ENCODE assay signal across 18 cellular contexts in the genomic region with DNA sequence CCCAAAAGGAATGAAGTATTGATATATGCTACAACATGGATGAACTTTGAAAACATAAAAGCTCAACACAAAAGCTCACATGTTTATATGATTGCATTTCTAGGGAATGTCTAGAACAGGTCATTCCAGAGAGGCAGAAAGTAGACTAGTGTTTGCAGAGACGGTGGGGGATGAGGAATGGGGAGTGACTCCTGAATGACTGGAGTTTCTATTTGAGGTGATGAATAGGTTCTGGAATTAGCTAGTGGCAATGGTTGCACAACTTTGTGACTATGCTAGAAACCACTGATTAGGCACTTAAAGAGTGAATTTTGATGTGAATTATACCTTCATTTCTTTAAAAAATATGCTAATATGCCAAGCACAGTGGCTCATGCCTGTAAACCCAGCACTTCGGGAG. TPM values are rescaled to one million over a fixed set of nuclear protein-coding genes. Genes with fewer than 3 reads are reported as not detected.
DNase-seq lines count a peak whose midpoint lies in the region; ATAC-seq, FAIRE-seq and TF ChIP-seq lines count a peak whose summit lies in the region.
"Had no signal": no experiment of that assay in that cellular context is flagged by ENCODE, and none has a peak within 500 bp of the region (broad histone marks: within the 10 kb centered on the region; RNA-seq: fewer than 3 reads in every experiment).

No MANE protein-coding gene starts in this region.

- H3K4me1 Mint-ChIP-seq in natural killer cell treated with Interleukin-12 subunit alpha and Interleukin-12 subunit beta and Interleukin-15 and Interleukin-18, amount 100 ng/mL, for 72 hours (ENCODE audit: low read depth in 2 of 2), result peaks cover 6 to 11% of the 10 kb centered on the region in 2 donors
- H3K4me1 Mint-ChIP-seq: activated CD4-positive, alpha-beta T cell treated with anti-CD3 and anti-CD28 coated beads, Interleukin-2, amount 10 ng/mL, durations not matched to agents 24 days and 14 days; central memory CD8-positive, alpha-beta T cell had no signal

- H3K4me1 ChIP-seq in keratinocyte (ENCODE audit: control insufficient read depth, extremely low read depth, insufficient read depth, low read length), result peaks cover 20% of the 10 kb centered on the region
- H3K4me1 ChIP-seq: BLaER1, gastrocnemius medialis, spleen had no signal

- H3K27me3 ChIP-seq in AG04450 (ENCODE audit: control insufficient read depth, insufficient read depth, low read length) (no peaks in the 10 kb centered on the region), brain microvascular endothelial cell (replicated peaks) (no peaks in the 10 kb centered on the region), keratinocyte (ENCODE audit: control insufficient read depth, extremely low read depth, insufficient read depth, low read length) (no peaks in the 10 kb centered on the region)
- H3K27me3 ChIP-seq: BLaER1, gastrocnemius medialis, spleen had no signal

- TF ChIP-seq CTCF in AG04450 (IDR thresholded peaks at IDR 0.05; ENCODE audit: low read depth, low read length) (no peak), brain microvascular endothelial cell (IDR thresholded peaks at IDR 0.05; ENCODE audit: low read depth, low read length, missing control alignments) (no peak), keratinocyte (optimal IDR thresholded peaks at IDR 0.05 in 1 of 3, IDR thresholded peaks at IDR 0.05 in 1 of 3, conservative IDR thresholded peaks at IDR 0.05 in 1 of 3; ENCODE audit: extremely low read depth in 1 of 3, insufficient read depth in 2 of 3, low read length in 3 of 3) (no peak)

- H3K27ac ChIP-seq in AG04450 (ENCODE audit: low read depth, low read length) (peak overlapping the region; percentile 39), brain microvascular endothelial cell (peak overlapping the region; percentile 30), keratinocyte (ENCODE audit: control insufficient read depth, insufficient read depth, low read length) (peak overlapping the region; percentile 91)
- H3K27ac ChIP-seq: BLaER1, gastrocnemius medialis, spleen had no signal

- peak; percentile 51 for DNase-seq in AG04450 (ENCODE audit: low read depth, low spot score)
- peak; percentile 59 for DNase-seq in HS-5 (ENCODE audit: low read depth)
- peak; percentile 83 for DNase-seq in brain microvascular endothelial cell
- peak; percentile 78 for DNase-seq in keratinocyte (ENCODE audit: low read depth, low spot score)
- no peak for DNase-seq in NCI-H510A (lab: John Stamatoyannopoulos, UW)
- no peak for DNase-seq in effector CD8-positive, alpha-beta T cell (lab: John Stamatoyannopoulos, UW)
- no peak for DNase-seq in natural killer cell treated with Interleukin-12 subunit alpha and Interleukin-12 subunit beta and Interleukin-15 and Interleukin-18, amount 100 ng/mL, for 72 hours (ENCODE audit: low spot score)
- DNase-seq in RPMI8226, result no peak
- DNase-seq: activated CD4-positive, alpha-beta T cell treated with anti-CD3 and anti-CD28 coated beads, Interleukin-2, amount 10 ng/mL, durations not matched to agents 24 days and 14 days; gastrocnemius medialis; NCI-H1048; spleen had no signal

- no peak for ATAC-seq in natural killer cell treated with Interleukin-12 subunit alpha and Interleukin-12 subunit beta and Interleukin-15 and Interleukin-18, amount 100 ng/mL, for 72 hours
- ATAC-seq: gastrocnemius medialis, left lobe of liver had no signal

- no peaks in the 10 kb centered on the region for H3K9me1 ChIP-seq in keratinocyte (ENCODE audit: control insufficient read depth, extremely low read depth, insufficient read depth, low read length)

- peaks cover 15% of the 10 kb centered on the region for H3K36me3 Mint-ChIP-seq in natural killer cell treated with Interleukin-12 subunit alpha and Interleukin-12 subunit beta and Interleukin-15 and Interleukin-18, amount 100 ng/mL, for 72 hours

- POLR2A ChIA-PET in AG04450 (lab: Yijun Ruan, JAX), result interaction anchor here (1.1 kb wide), 1 partner anchor 90 kb away, joined by 4 read pairs; no protein-coding TSS in a partner anchor

- no peaks in the 10 kb centered on the region for H3K79me2 ChIP-seq in keratinocyte (ENCODE audit: control insufficient read depth, insufficient read depth, low read length)

- H4K20me1 ChIP-seq in keratinocyte (ENCODE audit: control insufficient read depth, extremely low read depth, insufficient read depth, low read length), result no peaks in the 10 kb centered on the region
- H4K20me1 ChIP-seq: BLaER1 had no signal

- H3K36me3 ChIP-seq in brain microvascular endothelial cell (replicated peaks) (no peaks in the 10 kb centered on the region), keratinocyte (ENCODE audit: control insufficient read depth in 2 of 2, extremely low read depth in 1 of 2, insufficient read depth in 2 of 2, low read length in 2 of 2) (no peaks in the 10 kb centered on the region)
- H3K36me3 ChIP-seq: gastrocnemius medialis, spleen had no signal

- CTCF ChIA-PET in AG04450 (lab: Charles Lee), result no interaction called here

- no peak overlapping the region for H3K4me3 Mint-ChIP-seq in natural killer cell treated with Interleukin-12 subunit alpha and Interleukin-12 subunit beta and Interleukin-15 and Interleukin-18, amount 100 ng/mL, for 72 hours
- H3K4me3 Mint-ChIP-seq: activated CD4-positive, alpha-beta T cell treated with anti-CD3 and anti-CD28 coated beads, Interleukin-2, amount 10 ng/mL, durations not matched to agents 24 days and 14 days; central memory CD8-positive, alpha-beta T cell had no signal

- H3K27ac Mint-ChIP-seq in natural killer cell treated with Interleukin-12 subunit alpha and Interleukin-12 subunit beta and Interleukin-15 and Interleukin-18, amount 100 ng/mL, for 72 hours, result no peak overlapping the region
- H3K27ac Mint-ChIP-seq: activated CD4-positive, alpha-beta T cell treated with anti-CD3 and anti-CD28 coated beads, Interleukin-2, amount 10 ng/mL, durations not matched to agents 24 days and 14 days; activated T-helper 2 cell treated with anti-CD3 and anti-CD28 coated beads, Interferon-gamma antibody, Interleukin-2, Interleukin-4, amounts not matched to agents 10 μg/mL and 5 μg/mL and 100 μg/mL, durations not matched to agents 14 hours and 24 hours and 36 hours had no signal

- H3K4me2 ChIP-seq in keratinocyte (ENCODE audit: control insufficient read depth, extremely low read depth, insufficient read depth, low read depth, low read length), result peak overlapping the region; percentile 39
- H3K4me2 ChIP-seq: BLaER1 had no signal

- peaks cover 10% of the 10 kb centered on the region for H3K9me3 Mint-ChIP-seq in natural killer cell treated with Interleukin-12 subunit alpha and Interleukin-12 subunit beta and Interleukin-15 and Interleukin-18, amount 100 ng/mL, for 72 hours

- dilution Hi-C loops in keratinocyte (cut with MboI; ENCODE audit: extremely low pct_ligation_motif_present, low sequenced_read_pairs), result no loop called here

- H2AFZ ChIP-seq in keratinocyte (ENCODE audit: control insufficient read depth, low read length), result no peak overlapping the region

- peak overlapping the region; percentile 59 for H3K9ac ChIP-seq in keratinocyte (ENCODE audit: control insufficient read depth, extremely low read depth, insufficient read depth, low read length)
- H3K9ac ChIP-seq: BLaER1 had no signal

- H3K4me3 ChIP-seq in AG04450 (ENCODE audit: low read depth, low read length) (no peak overlapping the region), brain microvascular endothelial cell (ENCODE audit: low read depth, low read length) (no peak overlapping the region), keratinocyte (ENCODE audit: control insufficient read depth in 2 of 3, extremely low read depth in 1 of 3, insufficient read depth in 2 of 3, low read depth in 1 of 3, low read length in 3 of 3) (no peak overlapping the region)
- H3K4me3 ChIP-seq: BLaER1, gastrocnemius medialis, spleen had no signal

- H3K9me3 ChIP-seq in AG04450 (ENCODE audit: control insufficient read depth, insufficient read depth, low read length) (peaks cover 10% of the 10 kb centered on the region; the same call in 1 of the 2 replicates), keratinocyte (ENCODE audit: control insufficient read depth, low read depth, low read length) (peaks cover 6% of the 10 kb centered on the region)
- H3K9me3 ChIP-seq: gastrocnemius medialis had no signal

- in situ Hi-C loops in brain microvascular endothelial cell (cut with HindIII; ENCODE audit: low pct_ligation_motif_present, low sequenced_read_pairs), result no loop called here

- peak; percentile 84 for FAIRE-seq in keratinocyte (lab: Jason Lieb, UNC)

- peaks cover 0 to 12% of the 10 kb centered on the region in 2 donors for H3K27me3 Mint-ChIP-seq in natural killer cell treated with Interleukin-12 subunit alpha and Interleukin-12 subunit beta and Interleukin-15 and Interleukin-18, amount 100 ng/mL, for 72 hours
- H3K27me3 Mint-ChIP-seq: activated CD4-positive, alpha-beta T cell treated with anti-CD3 and anti-CD28 coated beads, Interleukin-2, amount 10 ng/mL, durations not matched to agents 24 days and 14 days had no signal

RNA-seq across cellular contexts. Expression of a gene that starts 6.9 kb away (rescaled TPM):
- polyA plus RNA-seq in AG04450 (2011; rRNA removed) (not detected in 2 replicates), keratinocyte (0.21 to 0.50 TPM (median 0.39 TPM) in 3 replicates)
- polyA minus RNA-seq in AG04450 (2011; rRNA and poly(A)+ RNA removed), result not detected in 2 replicates
- polyA plus RNA-seq in keratinocyte (2011; ENCODE audit: low read depth), result 0.71 TPM
- polyA plus RNA-seq in keratinocyte (2011; cell fraction: cytosol; rRNA removed), result 0.31 and 0.41 TPM in 2 replicates
- 0.36 and 0.51 TPM in 2 replicates for polyA plus RNA-seq in keratinocyte (2011; cell fraction: nucleus; rRNA removed)
- polyA plus RNA-seq in keratinocyte (2012; ENCODE audit: low replicate concordance), result 0.26 and 1.2 TPM in 2 replicates
- 0.19 to 0.82 TPM in 2 of 3 replicates, not detected in the other for polyA minus RNA-seq in keratinocyte
- not detected for polyA minus RNA-seq in keratinocyte (2011; cell fraction: cytosol; rRNA and poly(A)+ RNA removed)
- polyA minus RNA-seq in keratinocyte (2011; cell fraction: nucleus; rRNA and poly(A)+ RNA removed), result 0.32 TPM in 1 of 2 replicates, not detected in the other
- not detected for total RNA-seq in natural killer cell treated with Interleukin-12 subunit alpha and Interleukin-12 subunit beta and Interleukin-15 and Interleukin-18, amount 100 ng/mL, for 72 hours
- total RNA-seq: activated CD4-positive, alpha-beta T cell treated with anti-CD3 and anti-CD28 coated beads, Interleukin-2, amount 10 ng/mL, durations not matched to agents 24 days and 14 days; activated T-helper 2 cell treated with anti-CD3 and anti-CD28 coated beads, Interferon-gamma antibody, Interleukin-2, Interleukin-4, amounts not matched to agents 10 μg/mL and 5 μg/mL and 100 μg/mL, durations not matched to agents 14 hours and 24 hours and 36 hours; G401; gastrocnemius medialis; spleen; ureter had no signal
- polyA plus RNA-seq: spleen had no signal

RNA-seq across cellular contexts. Expression of a gene that starts 57.1 kb away (rescaled TPM):
- polyA plus RNA-seq in AG04450 (2011; rRNA removed), result 16.6 and 17.1 TPM in 2 replicates
- 19.0 and 22.6 TPM in 2 replicates for polyA minus RNA-seq in AG04450 (2011; rRNA and poly(A)+ RNA removed)
- polyA plus RNA-seq in keratinocyte, result 20.7 to 32.3 TPM (median 22.2 TPM) in 3 replicates
- polyA plus RNA-seq in keratinocyte (2011; ENCODE audit: low read depth), result 47.9 TPM
- polyA plus RNA-seq in keratinocyte (2011; cell fraction: cytosol; rRNA removed), result 20.3 and 25.4 TPM in 2 replicates
- polyA plus RNA-seq in keratinocyte (2011; cell fraction: nucleus; rRNA removed), result 50.8 and 56.0 TPM in 2 replicates
- 26.2 and 27.9 TPM in 2 replicates for polyA plus RNA-seq in keratinocyte (2012; ENCODE audit: low replicate concordance)
- polyA minus RNA-seq in keratinocyte, result 20.0 to 37.9 TPM (median 28.4 TPM) in 3 replicates
- polyA minus RNA-seq in keratinocyte (2011; cell fraction: cytosol; rRNA and poly(A)+ RNA removed), result 15.5 TPM
- polyA minus RNA-seq in keratinocyte (2011; cell fraction: nucleus; rRNA and poly(A)+ RNA removed), result 26.2 and 54.6 TPM in 2 replicates
- total RNA-seq in natural killer cell treated with Interleukin-12 subunit alpha and Interleukin-12 subunit beta and Interleukin-15 and Interleukin-18, amount 100 ng/mL, for 72 hours, result 10 to 100 TPM; 19.9 to 27.1 TPM

Comparison
In these comparisons a context has a peak if more than half of its experiments do, and no peak if none do; other contexts are left out.
1. DNase-seq: peak in AG04450 (single experiment), HS-5 (single experiment), brain microvascular endothelial cell (single experiment) and keratinocyte (single experiment); none in NCI-H510A (single experiment), effector CD8-positive, alpha-beta T cell (single experiment), natural killer cell treated with Interleukin-12 subunit alpha and Interleukin-12 subunit beta and Interleukin-15 and Interleukin-18, amount 100 ng/mL, for 72 hours (single experiment) and RPMI8226 (single experiment).
2. H3K27ac ChIP-seq: peak in every context shown above with its lines; median percentile 91 in keratinocyte; 39 in AG04450; 30 in brain microvascular endothelial cell.